ENCODE assay signal across 8 cellular contexts in genomic region chr17:77429985-77430752, GRCh38.
DNase-seq lines count a peak whose midpoint lies in the region; ATAC-seq and TF ChIP-seq lines count a peak whose summit lies in the region.

No MANE protein-coding gene starts in this region.

- H3K4me3 Mint-ChIP-seq in T-helper 17 cell: peak overlapping the region; percentile 63

- DNase-seq in D341Med (ENCODE audit: low spot score) (peak; percentile 91), T-helper 17 cell (peak; percentile 67 to 86 (median 71)), anterior cingulate cortex (lab: John Stamatoyannopoulos, UW) (peak in 52 of 58 donors; percentile 20 to 82 (median 64)), right atrium auricular region (ENCODE audit: low spot score) (peak; percentile 96), retinal pigment epithelial cell (ENCODE audit: low read depth) (no peak)

- no peak overlapping the region for H3K9ac ChIP-seq in HUES48 (ENCODE audit: low read depth, low read length)

- H3K36me3 ChIP-seq in HUES48 (ENCODE audit: control insufficient read depth, insufficient read depth, low read length) (no peaks in the 10 kb centered on the region), right atrium auricular region (no peaks in the 10 kb centered on the region)

- H3K27me3 ChIP-seq in HUES48 (ENCODE audit: control insufficient read depth, insufficient read depth, low read length) (no peaks in the 10 kb centered on the region), right atrium auricular region (no peaks in the 10 kb centered on the region)

- peak; percentile 86 to 91 for TF ChIP-seq CTCF in right atrium auricular region (IDR thresholded peaks at IDR 0.05)
- TF ChIP-seq CTCF in retinal pigment epithelial cell (conservative IDR thresholded peaks at IDR 0.05; ENCODE audit: low read depth, low read length): peak; percentile 79

- H3K9me3 ChIP-seq in HUES48 (ENCODE audit: control insufficient read depth, insufficient read depth, low read length): no peaks in the 10 kb centered on the region
- H3K9me3 ChIP-seq in T-helper 17 cell (ENCODE audit: control insufficient read depth, low read length, poor library complexity, severe bottlenecking): no peaks in the 10 kb centered on the region
- no peaks in the 10 kb centered on the region for H3K9me3 ChIP-seq in right atrium auricular region

- peak overlapping the region; percentile 72 for H3K27ac Mint-ChIP-seq in T-helper 17 cell

- H3K4me3 ChIP-seq in HUES48 (ENCODE audit: low read depth, low read length) (no peak overlapping the region), right atrium auricular region (no peak overlapping the region), retinal pigment epithelial cell (ENCODE audit: low read length) (no peak overlapping the region)

- H3K27me3 Mint-ChIP-seq in T-helper 17 cell: no peaks in the 10 kb centered on the region

- peaks cover 61% of the 10 kb centered on the region for H3K4me1 ChIP-seq in HUES48 (ENCODE audit: control insufficient read depth, insufficient read depth, low read length)
- H3K4me1 ChIP-seq in right atrium auricular region: peaks cover 0 to 89% of the 10 kb centered on the region in 2 donors

- peak; percentile 51 for ATAC-seq in T-helper 17 cell
- ATAC-seq in HG03280 (IDR thresholded peaks at IDR 0.05; ENCODE audit: unreplicated experiment): no peak
- no peak for ATAC-seq in HG03378 (IDR thresholded peaks at IDR 0.05; ENCODE audit: unreplicated experiment)

- no peaks in the 10 kb centered on the region for H3K36me3 Mint-ChIP-seq in T-helper 17 cell (ENCODE audit: low read depth)

- peaks cover 70% of the 10 kb centered on the region for H3K4me1 Mint-ChIP-seq in T-helper 17 cell

- H3K27ac ChIP-seq in HUES48 (ENCODE audit: low read depth, low read length): peak overlapping the region; percentile 65
- peak overlapping the region; percentile 71 to 82 for H3K27ac ChIP-seq in right atrium auricular region
